Comparison of ENCODE assay signal across 8 cellular contexts in the genomic region with DNA sequence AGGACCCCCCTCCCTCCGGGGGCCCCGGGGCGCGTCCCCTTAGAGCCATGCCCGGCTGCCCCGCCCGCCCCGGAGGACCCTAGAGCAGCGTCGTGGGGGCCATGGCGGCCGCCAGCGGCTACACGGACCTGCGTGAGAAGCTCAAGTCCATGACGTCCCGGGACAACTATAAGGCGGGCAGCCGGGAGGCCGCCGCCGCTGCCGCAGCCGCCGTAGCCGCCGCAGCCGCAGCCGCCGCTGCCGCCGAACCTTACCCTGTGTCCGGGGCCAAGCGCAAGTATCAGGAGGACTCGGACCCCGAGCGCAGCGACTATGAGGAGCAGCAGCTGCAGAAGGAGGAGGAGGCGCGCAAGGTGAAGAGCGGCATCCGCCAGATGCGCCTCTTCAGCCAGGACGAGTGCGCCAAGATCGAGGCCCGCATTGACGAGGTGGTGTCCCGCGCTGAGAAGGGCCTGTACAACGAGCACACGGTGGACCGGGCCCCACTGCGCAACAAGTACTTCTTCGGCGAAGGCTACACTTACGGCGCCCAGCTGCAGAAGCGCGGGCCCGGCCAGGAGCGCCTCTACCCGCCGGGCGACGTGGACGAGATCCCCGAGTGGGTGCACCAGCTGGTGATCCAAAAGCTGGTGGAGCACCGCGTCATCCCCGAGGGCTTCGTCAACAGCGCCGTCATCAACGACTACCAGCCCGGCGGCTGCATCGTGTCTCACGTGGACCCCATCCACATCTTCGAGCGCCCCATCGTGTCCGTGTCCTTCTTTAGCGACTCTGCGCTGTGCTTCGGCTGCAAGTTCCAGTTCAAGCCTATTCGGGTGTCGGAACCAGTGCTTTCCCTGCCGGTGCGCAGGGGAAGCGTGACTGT. TPM values are rescaled to one million over a fixed set of nuclear protein-coding genes. Genes with fewer than 3 reads are reported as not detected.
A peak's percentile ranks its signal among the peaks of the same experiment; 100 is the strongest.
DNase-seq lines count a peak whose midpoint lies in the region; ATAC-seq lines count a peak whose summit lies in the region.

No MANE protein-coding gene starts in this region.

- DNase-seq in activated CD4-positive, CD25-positive, alpha-beta regulatory T cell (lab: John Stamatoyannopoulos, UW): peak; percentile 31 to 58 (median 46)
- DNase-seq in caudate nucleus (lab: John Stamatoyannopoulos, UW): peak in 40 of 61 donors; percentile 7 to 76 (median 38)
- DNase-seq in kidney tubule cell (ENCODE audit: low spot score): peak; percentile 36
- peak; percentile 49 to 54 for DNase-seq in stimulated activated CD4-positive, alpha-beta T cell treated with anti-CD3 and anti-CD28 coated beads, Interleukin-1b, Interleukin-23, amount 100 ng/mL, for 4 hours (ENCODE audit: low read depth in 2 of 2)
- DNase-seq in mesenteric fat pad (ENCODE audit: low spot score): no peak

- peak; percentile 11 for ATAC-seq in GM18511 (IDR thresholded peaks at IDR 0.05; ENCODE audit: unreplicated experiment)
- peak; percentile 16 for ATAC-seq in HG03520 (IDR thresholded peaks at IDR 0.05; ENCODE audit: unreplicated experiment)
- no peak for ATAC-seq in GM18861 (IDR thresholded peaks at IDR 0.05; ENCODE audit: unreplicated experiment)

- peak overlapping the region; percentile 98 for H3K27ac ChIP-seq in caudate nucleus (ENCODE audit: low read depth, low read length)

RNA-seq across cellular contexts. Expression of a gene that starts 0.7 kb away (rescaled TPM):
- 86.9 TPM for total RNA-seq in mesenteric fat pad

RNA-seq across cellular contexts. Expression of a gene that starts 41.1 kb away (rescaled TPM):
- 12.0 TPM for total RNA-seq in mesenteric fat pad
